Comparison of ENCODE assay signal across 24 cellular contexts in genomic region chr4:6755088-6755753, GRCh38.
"Had no signal": no experiment of that assay in that cellular context is flagged by ENCODE, and none has a peak within 500 bp of the region (broad histone marks: within the 10 kb centered on the region; RNA-seq: fewer than 3 reads in every experiment).

No MANE protein-coding gene starts in this region.

- H3K36me3 ChIP-seq: esophagus muscularis mucosa, heart right ventricle, left ventricle myocardium inferior, upper lobe of left lung had no signal

- H3K27ac ChIP-seq: esophagus muscularis mucosa, foreskin keratinocyte, heart right ventricle, left ventricle myocardium inferior, upper lobe of left lung had no signal

- H3K36me3 Mint-ChIP-seq: activated naive CD4-positive, alpha-beta T cell treated with anti-CD3 and anti-CD28 coated beads, Interleukin-2, amount 50 U/mL, for 72 hours; naive thymus-derived CD4-positive, alpha-beta T cell had no signal

- H3K4me3 Mint-ChIP-seq: activated CD4-positive, alpha-beta T cell treated with anti-CD3 and anti-CD28 coated beads for 36 hours; activated T-cell treated with anti-CD3 and anti-CD28 coated beads, Interleukin-2, amount 50 U/mL, for 72 hours; central memory CD8-positive, alpha-beta T cell; naive thymus-derived CD4-positive, alpha-beta T cell had no signal

- ATAC-seq: activated CD4-positive, alpha-beta T cell treated with anti-CD3 and anti-CD28 coated beads for 36 hours; activated naive CD4-positive, alpha-beta T cell treated with anti-CD3 and anti-CD28 coated beads, Interleukin-2, amount 50 U/mL, for 72 hours; activated T-cell treated with anti-CD3 and anti-CD28 coated beads, Interleukin-2, amount 50 U/mL, for 72 hours; foreskin keratinocyte; naive thymus-derived CD4-positive, alpha-beta T cell; right cardiac atrium; stimulated activated naive CD8-positive, alpha-beta T cell treated with anti-CD3 and anti-CD28 coated beads, Interleukin-15, Interleukin-2, amounts not matched to agents 100 U/mL and 50 U/mL, for 24 hours had no signal

- H3K27me3 ChIP-seq: esophagus muscularis mucosa, heart right ventricle, upper lobe of left lung had no signal

- H3K9me3 ChIP-seq: esophagus muscularis mucosa, heart right ventricle, left ventricle myocardium inferior, upper lobe of left lung had no signal

- H3K27ac Mint-ChIP-seq: activated CD4-positive, alpha-beta T cell treated with anti-CD3 and anti-CD28 coated beads for 36 hours; activated naive CD4-positive, alpha-beta T cell treated with anti-CD3 and anti-CD28 coated beads, Interleukin-2, amount 50 U/mL, for 72 hours; activated T-cell treated with anti-CD3 and anti-CD28 coated beads, Interleukin-2, amount 50 U/mL, for 72 hours; naive thymus-derived CD4-positive, alpha-beta T cell had no signal

- H3K4me3 ChIP-seq: esophagus muscularis mucosa, heart right ventricle, left ventricle myocardium inferior, upper lobe of left lung had no signal

- H3K27me3 Mint-ChIP-seq: activated CD4-positive, alpha-beta T cell treated with anti-CD3 and anti-CD28 coated beads for 36 hours; central memory CD8-positive, alpha-beta T cell had no signal

- DNase-seq: activated CD4-positive, alpha-beta T cell treated with anti-CD3 and anti-CD28 coated beads for 36 hours; activated CD4-positive, CD25-positive, alpha-beta regulatory T cell; activated naive CD4-positive, alpha-beta T cell; activated T-cell treated with anti-CD3 and anti-CD28 coated beads for 4 hours; activated T-cell treated with anti-CD3 and anti-CD28 coated beads, Interleukin-2, amount 50 U/mL, for 72 hours; anterior cingulate cortex; dermis blood vessel endothelial cell; effector CD4-positive, alpha-beta T cell; foreskin keratinocyte; heart right ventricle; left ventricle myocardium inferior; mammary epithelial cell; midbrain; naive thymus-derived CD4-positive, alpha-beta T cell; occipital lobe; right cardiac atrium; stimulated activated CD4-positive, alpha-beta T cell treated with anti-CD3 and anti-CD28 coated beads, Interleukin-12 subunit alpha, Interleukin-12 subunit beta, amount 100 ng/mL, for 4 hours; stimulated activated CD4-positive, alpha-beta T cell treated with anti-CD3 and anti-CD28 coated beads, Interleukin-4, amount 100 ng/mL, for 1 hour; stimulated activated naive CD8-positive, alpha-beta T cell treated with anti-CD3 and anti-CD28 coated beads, Interleukin-15, Interleukin-2, amounts not matched to agents 100 U/mL and 50 U/mL, for 24 hours; T-helper 2 cell had no signal

- H3K4me1 ChIP-seq: foreskin keratinocyte, left ventricle myocardium inferior had no signal

- H3K9me3 Mint-ChIP-seq: activated naive CD4-positive, alpha-beta T cell treated with anti-CD3 and anti-CD28 coated beads, Interleukin-2, amount 50 U/mL, for 72 hours; activated T-cell treated with anti-CD3 and anti-CD28 coated beads, Interleukin-2, amount 50 U/mL, for 72 hours; central memory CD8-positive, alpha-beta T cell; naive thymus-derived CD4-positive, alpha-beta T cell had no signal
